12 cellular contexts compared by ENCODE assay signal in genomic region chr6:27514906-27515495, GRCh38. TPM values are rescaled to one million over a fixed set of nuclear protein-coding genes. Genes with fewer than 3 reads are reported as not detected.
DNase-seq lines count a peak whose midpoint lies in the region; ATAC-seq, FAIRE-seq and TF ChIP-seq lines count a peak whose summit lies in the region.
"Had no signal": no experiment of that assay in that cellular context is flagged by ENCODE, and none has a peak within 500 bp of the region (broad histone marks: within the 10 kb centered on the region; RNA-seq: fewer than 3 reads in every experiment).

No MANE protein-coding gene starts in this region.

- no peak for TF ChIP-seq POLR2A in HepG2 (IDR thresholded peaks at IDR 0.05; ENCODE audit: insufficient read depth in 1 of 2, low read depth in 2 of 2, low read length in 2 of 2)
- TF ChIP-seq POLR2A in Peyer's patch (IDR thresholded peaks at IDR 0.05): no peak

- H3K27me3 ChIP-seq in CD4-positive, CD25-positive, alpha-beta regulatory T cell (ENCODE audit: control insufficient read depth, insufficient read depth, low read length): peaks cover 44% of the 10 kb centered on the region
- H3K27me3 ChIP-seq in H7 (ENCODE audit: control insufficient read depth, insufficient read depth, low read length) (peaks cover 20% of the 10 kb centered on the region), HepG2 (ENCODE audit: control insufficient read depth in 1 of 2, insufficient read depth in 2 of 2, low read length in 2 of 2) (peaks cover 2 to 25% of the 10 kb centered on the region in 2 experiments; a peak in 1 of 5 replicates), Peyer's patch (no peaks in the 10 kb centered on the region)
- H3K27me3 ChIP-seq: ascending aorta had no signal

- H4K20me1 ChIP-seq in HepG2 (ENCODE audit: insufficient read depth, low read length): no peaks in the 10 kb centered on the region

- ATAC-seq in CD4-positive, CD25-positive, alpha-beta regulatory T cell (ENCODE audit: low read depth in 2 of 2): no peak
- ATAC-seq in naive B cell (ENCODE audit: low read depth in 2 of 2) (no peak), HG03565 (IDR thresholded peaks at IDR 0.05; ENCODE audit: unreplicated experiment) (no peak), HepG2 (no peak)
- ATAC-seq: Right ventricle myocardium inferior had no signal

- peak overlapping the region in 1 of 3 donors; percentile 68 for H3K27ac Mint-ChIP-seq in CD4-positive, CD25-positive, alpha-beta regulatory T cell
- H3K27ac Mint-ChIP-seq in naive B cell: peak overlapping the region in 2 of 6 donors; percentile 76 to 86

- peak in 1 of 3 donors; percentile 5 for DNase-seq in CD4-positive, CD25-positive, alpha-beta regulatory T cell
- no peak for DNase-seq in H7
- no peak for DNase-seq in astrocyte of the cerebellum (ENCODE audit: low read depth)
- DNase-seq in naive B cell: no peak
- DNase-seq in stimulated activated CD8-positive, alpha-beta memory T cell treated with anti-CD3 and anti-CD28 coated beads, Interleukin-4, amount 100 ng/mL, for 48 hours: no peak
- no peak for DNase-seq in HepG2 (ENCODE audit: low spot score)
- no peak for DNase-seq in Peyer's patch
- DNase-seq: DMS 273 treated with DMSO at 0.1 percent for 48 hours, NCI-H526 had no signal

- peak overlapping the region in 3 of 4 donors; percentile 81 to 84 (median 83) for H3K4me3 Mint-ChIP-seq in CD4-positive, CD25-positive, alpha-beta regulatory T cell
- H3K4me3 Mint-ChIP-seq in naive B cell: peak overlapping the region in 5 of 8 donors; percentile 30 to 66 (median 56)

- H3K36me3 Mint-ChIP-seq in CD4-positive, CD25-positive, alpha-beta regulatory T cell: no peaks in the 10 kb centered on the region
- H3K36me3 Mint-ChIP-seq in naive B cell: no peaks in the 10 kb centered on the region

- 47% methylated on average over 25 of the region's 28 CpGs for WGBS in HepG2 (ENCODE audit: low lambda C conversion rate)

- peaks cover 0 to 2% (median 0%) of the 10 kb centered on the region in 7 donors for H3K9me3 Mint-ChIP-seq in CD4-positive, CD25-positive, alpha-beta regulatory T cell
- no peaks in the 10 kb centered on the region for H3K9me3 Mint-ChIP-seq in naive B cell

- no peak overlapping the region for H3K4me2 ChIP-seq in HepG2 (ENCODE audit: low read depth, low read length)

- H3K9ac ChIP-seq in HepG2 (ENCODE audit: insufficient read depth, low read depth, low read length): no peak overlapping the region

- CTCF ChIA-PET in HepG2 (lab: Yijun Ruan, JAX; ENCODE audit: low intra/inter-chr PET ratio, low total read pairs): no interaction called here

- in situ Hi-C loops in astrocyte of the cerebellum (cut with HindIII; ENCODE audit: low sequenced_read_pairs) (loop anchor here (25.0 kb wide), 1 partner anchor 353 kb away; no protein-coding TSS in a partner anchor), HepG2 (cut with HindIII; ENCODE audit: extremely low pct_ligation_motif_present, low pct_unique_long_range_greater_than_20kb) (loop anchor here (5.0 to 25.0 kb wide), 4 partner anchors 97 to 1203 kb away; a partner anchor contains a TSS)

- H3K27ac ChIP-seq in CD4-positive, CD25-positive, alpha-beta regulatory T cell (ENCODE audit: insufficient read depth, low read length, poor library complexity, severe bottlenecking): no peak overlapping the region
- no peak overlapping the region for H3K27ac ChIP-seq in HepG2 (ENCODE audit: extremely low read length, insufficient read depth, low read length)
- no peak overlapping the region for H3K27ac ChIP-seq in Peyer's patch
- H3K27ac ChIP-seq: ascending aorta had no signal

- H3K36me3 ChIP-seq in CD4-positive, CD25-positive, alpha-beta regulatory T cell (ENCODE audit: control insufficient read depth, insufficient read depth, low read length): no peaks in the 10 kb centered on the region
- H3K36me3 ChIP-seq in H7 (replicated peaks; ENCODE audit: control insufficient read depth, insufficient read depth, low read length) (no peaks in the 10 kb centered on the region), HepG2 (replicated peaks in 1 of 2; ENCODE audit: control insufficient read depth in 1 of 2, insufficient read depth in 2 of 2, low read length in 2 of 2) (no peaks in the 10 kb centered on the region), Peyer's patch (no peaks in the 10 kb centered on the region)
- H3K36me3 ChIP-seq: ascending aorta had no signal

- H3K9me3 ChIP-seq in CD4-positive, CD25-positive, alpha-beta regulatory T cell (ENCODE audit: control insufficient read depth in 2 of 2, low read length in 2 of 2): no peaks in the 10 kb centered on the region
- no peaks in the 10 kb centered on the region for H3K9me3 ChIP-seq in HepG2 (ENCODE audit: low read length)
- no peaks in the 10 kb centered on the region for H3K9me3 ChIP-seq in Peyer's patch
- H3K9me3 ChIP-seq: ascending aorta had no signal

- H3K27me3 Mint-ChIP-seq in CD4-positive, CD25-positive, alpha-beta regulatory T cell: peaks cover 78% of the 10 kb centered on the region
- peaks cover 55 to 65% (median 59%) of the 10 kb centered on the region in 3 donors for H3K27me3 Mint-ChIP-seq in naive B cell

- H3K4me1 ChIP-seq in CD4-positive, CD25-positive, alpha-beta regulatory T cell (ENCODE audit: control insufficient read depth, insufficient read depth, low read length, poor library complexity, severe bottlenecking): peaks cover 16% of the 10 kb centered on the region
- peaks cover 19% of the 10 kb centered on the region for H3K4me1 ChIP-seq in HepG2 (ENCODE audit: insufficient read depth, low read length)
- H3K4me1 ChIP-seq in Peyer's patch: peaks cover 0 to 5% (median 0%) of the 10 kb centered on the region in 4 donors

- TF ChIP-seq CTCF in astrocyte of the cerebellum (IDR thresholded peaks at IDR 0.05; ENCODE audit: low read depth, low read length, missing control alignments): no peak
- no peak for TF ChIP-seq CTCF in HepG2 (CRISPR knock-in tag; IDR thresholded peaks at IDR 0.05)
- TF ChIP-seq CTCF in Peyer's patch (IDR thresholded peaks at IDR 0.05): no peak

- POLR2A ChIA-PET in HepG2 (lab: Yijun Ruan, JAX): no interaction called here

- no peak for TF ChIP-seq EP300 in HepG2 (IDR thresholded peaks at IDR 0.05; ENCODE audit: low read depth in 2 of 2, low read length in 2 of 2)
- TF ChIP-seq EP300 in HepG2 (CRISPR knock-in tag; IDR thresholded peaks at IDR 0.05; ENCODE audit: borderline replicate concordance): no peak

- no peaks in the 10 kb centered on the region for H3K79me2 ChIP-seq in HepG2 (ENCODE audit: insufficient read depth, low read length)

- TF ChIP-seq RAD21 in HepG2 (CRISPR knock-in tag; IDR thresholded peaks at IDR 0.05): no peak

- peaks cover 11 to 19% (median 15%) of the 10 kb centered on the region in 4 donors for H3K4me1 Mint-ChIP-seq in CD4-positive, CD25-positive, alpha-beta regulatory T cell
- H3K4me1 Mint-ChIP-seq in naive B cell: peaks cover 16 to 19% (median 16%) of the 10 kb centered on the region in 3 donors

- FAIRE-seq in HepG2 (lab: Jason Lieb, UNC): no peak

- intact Hi-C loops in HepG2 (cut with micrococcal nuclease; ENCODE audit: unreplicated experiment): loop anchor here (5.0 kb wide), 1 partner anchor 328 kb away; no protein-coding TSS in a partner anchor

- H2AFZ ChIP-seq in HepG2 (ENCODE audit: low read length): no peak overlapping the region

- H3K4me3 ChIP-seq in CD4-positive, CD25-positive, alpha-beta regulatory T cell (ENCODE audit: low read depth, low read length): peak overlapping the region; percentile 65
- H3K4me3 ChIP-seq in H7 (ENCODE audit: insufficient read depth, low read depth, low read length) (peak overlapping the region; percentile 17; the same call in 1 of the 2 replicates), astrocyte of the cerebellum (ENCODE audit: low read depth, low read length) (peak overlapping the region; percentile 13), HepG2 (replicated peaks in 1 of 3; ENCODE audit: insufficient read depth in 1 of 3, low read depth in 2 of 3, low read length in 3 of 3) (no peak overlapping the region), Peyer's patch (no peak overlapping the region)

- BruUV-seq in HepG2 (replicated peaks; lab: Mats Ljungman, UMichigan): no TSS peak

TF ChIP-seq in HepG2, 621 proteins besides CTCF, POLR2A, EP300 and RAD21 (continues in another document):
- TF ChIP-seq ZNF251 (CRISPR knock-in tag; IDR thresholded peaks at IDR 0.05): no peak
- no peak for TF ChIP-seq TOPORS (CRISPR knock-in tag; IDR thresholded peaks at IDR 0.05)
- no peak for TF ChIP-seq SIN3B (IDR thresholded peaks at IDR 0.05; ENCODE audit: low read length)
- no peak for TF ChIP-seq ZMYM4 (CRISPR knock-in tag; IDR thresholded peaks at IDR 0.05)

RNA-seq across cellular contexts. Expression of gene ZNF184, which starts 42.1 kb away (rescaled TPM):
- total RNA-seq in CD4-positive, CD25-positive, alpha-beta regulatory T cell: 14.9 TPM
- polyA plus RNA-seq in CD4-positive, CD25-positive, alpha-beta regulatory T cell: 10 to 100 TPM in 1 of 4 donors, 1 to 10 TPM in 3; 6.1 to 13.1 (median 7.7) TPM
- 5.8 and 7.9 TPM in 2 replicates for total RNA-seq in H7 (2014; rRNA removed; shearing (Covaris generic))
- polyA plus RNA-seq in naive B cell (ENCODE audit: low read depth in 6 of 6) (10 to 100 TPM in 4 of 6 donors, 1 to 10 TPM in 2; 2.8 to 12.3 (median 11.2) TPM), HepG2 (2011; rRNA removed) (2.0 and 2.1 TPM in 2 replicates)
- total RNA-seq in HepG2 (2016; rRNA removed; fragmentation: Illumina TruSeq; extraction: Trizol) (10.1 and 16.3 TPM in 2 replicates), Peyer's patch (1 to 10 TPM; 4.9 to 6.8 (median 5.8) TPM)
- 1.7 and 2.1 TPM in 2 replicates for total RNA-seq in HepG2 (2016; cell fraction: cytosol; rRNA removed; fragmentation: Illumina TruSeq; extraction: Trizol; ENCODE audit: low read depth)
- total RNA-seq in HepG2 (2016; cell fraction: insoluble cytoplasmic fraction; rRNA removed; fragmentation: Illumina TruSeq; extraction: Trizol): 9.5 and 17.4 TPM in 2 replicates
- 5.1 and 6.1 TPM in 2 replicates for total RNA-seq in HepG2 (2016; cell fraction: membrane; rRNA removed; fragmentation: Illumina TruSeq; extraction: Trizol)
- total RNA-seq in HepG2 (2016; cell fraction: nucleus; rRNA removed; fragmentation: Illumina TruSeq; extraction: Trizol): 6.2 and 7.3 TPM in 2 replicates
- 0.93 and 1.5 TPM in 2 replicates for polyA plus RNA-seq in HepG2 (2011; cell fraction: cytosol; rRNA removed)
- polyA plus RNA-seq in HepG2 (2011; cell fraction: nucleus; rRNA removed): 1.3 and 1.8 TPM in 2 replicates
- polyA plus RNA-seq in HepG2 (2012): 2.5 and 3.2 TPM in 2 replicates
- polyA plus RNA-seq in HepG2 (2016; cell fraction: cytosol; fragmentation: Illumina TruSeq; extraction: Trizol; ENCODE audit: low read depth): 0.42 and 0.44 TPM in 2 replicates
- 9.4 and 9.9 TPM in 2 replicates for polyA plus RNA-seq in HepG2 (2016; cell fraction: insoluble cytoplasmic fraction; fragmentation: Illumina TruSeq; extraction: Trizol; ENCODE audit: low read depth)
- 1.1 and 1.2 TPM in 2 replicates for polyA plus RNA-seq in HepG2 (2016; cell fraction: membrane; fragmentation: Illumina TruSeq; extraction: Trizol; ENCODE audit: low read depth)
- polyA plus RNA-seq in HepG2 (2016; cell fraction: nucleus; fragmentation: Illumina TruSeq; extraction: Trizol; ENCODE audit: insufficient read depth, low read depth): 5.7 and 6.6 TPM in 2 replicates
- polyA minus RNA-seq in HepG2 (2011; rRNA and poly(A)+ RNA removed; ENCODE audit: low replicate concordance): 1.1 and 4.3 TPM in 2 replicates
- 2.6 and 3.4 TPM in 2 replicates for polyA minus RNA-seq in HepG2 (2011; cell fraction: cytosol; rRNA and poly(A)+ RNA removed)
- 8.9 and 10.2 TPM in 2 replicates for polyA minus RNA-seq in HepG2 (2011; cell fraction: nucleus; rRNA and poly(A)+ RNA removed)

Comparison
In these comparisons a context has a peak if more than half of its experiments do, and no peak if none do; other contexts are left out.
1. H3K4me3 ChIP-seq: peak in CD4-positive, CD25-positive, alpha-beta regulatory T cell (single experiment), H7 (single experiment) and astrocyte of the cerebellum (single experiment); none in HepG2 (0 of 3) and Peyer's patch (0 of 4).